Comparison of ENCODE assay signal across 1 cellular context in the genomic region with DNA sequence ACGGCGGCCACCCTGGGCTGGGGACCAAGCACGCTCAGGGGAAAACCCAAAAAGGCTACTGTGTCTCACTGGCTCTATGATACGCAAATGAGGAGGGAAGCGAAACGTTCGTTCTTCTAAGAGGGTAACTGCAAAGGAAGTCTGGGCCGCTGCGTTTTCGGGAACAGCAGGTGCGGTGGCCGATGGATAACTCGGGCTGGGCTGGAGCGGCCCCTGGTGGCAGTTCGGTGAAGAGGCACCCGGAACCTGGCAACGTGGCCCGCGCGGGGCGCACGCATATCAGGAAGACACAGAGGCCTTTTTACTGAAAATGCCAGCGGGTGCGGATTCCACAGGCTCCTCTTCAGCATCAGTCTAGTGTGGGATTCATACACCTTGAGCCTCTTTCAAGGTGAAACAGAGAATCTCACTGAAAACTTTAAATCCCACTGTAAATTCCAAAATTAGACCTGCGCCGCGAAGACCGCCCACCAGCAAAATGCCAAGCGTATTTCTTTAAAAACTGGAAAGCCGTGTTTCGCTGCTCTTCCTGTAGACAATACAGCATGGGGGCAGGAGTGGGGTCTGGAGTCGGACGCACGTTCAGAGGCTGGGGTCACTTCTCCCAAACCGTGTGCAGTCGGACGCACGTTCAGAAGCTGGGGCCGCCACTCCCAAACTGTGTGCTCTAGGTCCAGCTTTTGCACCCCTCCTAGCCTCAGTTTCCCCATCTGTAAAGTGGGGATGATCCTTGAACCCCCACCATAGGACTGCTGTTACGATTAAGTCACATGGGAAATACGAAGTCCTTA.
TF ChIP-seq lines count a peak whose summit lies in the region.

No MANE protein-coding gene starts in this region.

TF ChIP-seq in neural cell, 6 proteins besides CTCF, POLR2A, EP300 and RAD21:
- TF ChIP-seq SMC3 (conservative IDR thresholded peaks at IDR 0.05; ENCODE audit: poor library complexity) = peak; percentile 87
- TF ChIP-seq, protein P1, sequence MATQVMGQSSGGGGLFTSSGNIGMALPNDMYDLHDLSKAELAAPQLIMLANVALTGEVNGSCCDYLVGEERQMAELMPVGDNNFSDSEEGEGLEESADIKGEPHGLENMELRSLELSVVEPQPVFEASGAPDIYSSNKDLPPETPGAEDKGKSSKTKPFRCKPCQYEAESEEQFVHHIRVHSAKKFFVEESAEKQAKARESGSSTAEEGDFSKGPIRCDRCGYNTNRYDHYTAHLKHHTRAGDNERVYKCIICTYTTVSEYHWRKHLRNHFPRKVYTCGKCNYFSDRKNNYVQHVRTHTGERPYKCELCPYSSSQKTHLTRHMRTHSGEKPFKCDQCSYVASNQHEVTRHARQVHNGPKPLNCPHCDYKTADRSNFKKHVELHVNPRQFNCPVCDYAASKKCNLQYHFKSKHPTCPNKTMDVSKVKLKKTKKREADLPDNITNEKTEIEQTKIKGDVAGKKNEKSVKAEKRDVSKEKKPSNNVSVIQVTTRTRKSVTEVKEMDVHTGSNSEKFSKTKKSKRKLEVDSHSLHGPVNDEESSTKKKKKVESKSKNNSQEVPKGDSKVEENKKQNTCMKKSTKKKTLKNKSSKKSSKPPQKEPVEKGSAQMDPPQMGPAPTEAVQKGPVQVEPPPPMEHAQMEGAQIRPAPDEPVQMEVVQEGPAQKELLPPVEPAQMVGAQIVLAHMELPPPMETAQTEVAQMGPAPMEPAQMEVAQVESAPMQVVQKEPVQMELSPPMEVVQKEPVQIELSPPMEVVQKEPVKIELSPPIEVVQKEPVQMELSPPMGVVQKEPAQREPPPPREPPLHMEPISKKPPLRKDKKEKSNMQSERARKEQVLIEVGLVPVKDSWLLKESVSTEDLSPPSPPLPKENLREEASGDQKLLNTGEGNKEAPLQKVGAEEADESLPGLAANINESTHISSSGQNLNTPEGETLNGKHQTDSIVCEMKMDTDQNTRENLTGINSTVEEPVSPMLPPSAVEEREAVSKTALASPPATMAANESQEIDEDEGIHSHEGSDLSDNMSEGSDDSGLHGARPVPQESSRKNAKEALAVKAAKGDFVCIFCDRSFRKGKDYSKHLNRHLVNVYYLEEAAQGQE (IDR thresholded peaks at IDR 0.05; ENCODE audit: borderline replicate concordance) = no peak
